In the genomic region with DNA sequence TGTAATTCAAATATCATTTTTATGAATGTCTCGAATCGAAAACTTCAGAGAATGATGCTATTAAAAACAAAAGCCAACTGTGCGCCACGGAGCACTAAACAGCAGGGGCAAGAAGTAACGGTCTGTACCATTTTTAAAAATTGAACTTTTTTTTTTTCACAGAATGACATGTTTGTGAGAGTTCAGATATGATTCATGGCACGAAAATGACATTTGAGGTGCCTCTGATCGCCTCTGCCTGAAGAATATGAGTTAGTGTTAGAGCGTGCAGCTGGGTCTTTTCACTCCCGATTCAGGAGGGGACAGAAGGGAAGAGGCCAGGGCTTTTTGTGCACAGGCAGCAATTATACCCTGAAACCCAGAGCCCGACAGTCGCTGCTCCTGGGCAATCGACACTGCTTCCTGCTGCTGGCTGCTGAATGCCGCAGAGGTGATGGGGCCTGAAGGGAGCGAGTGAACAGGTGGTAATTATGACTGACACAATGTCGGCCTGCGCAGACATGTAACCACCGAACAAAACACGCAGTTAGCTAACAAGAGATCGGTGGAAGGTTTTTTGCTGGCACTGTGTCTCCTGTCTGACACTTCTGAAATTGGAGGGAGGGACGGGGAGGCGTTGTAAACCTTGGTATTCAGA, we compare ENCODE assay signal across 16 cellular contexts.
DNase-seq lines count a peak whose midpoint lies in the region; ATAC-seq, FAIRE-seq and TF ChIP-seq lines count a peak whose summit lies in the region.
"Had no signal": no experiment of that assay in that cellular context is flagged by ENCODE, and none has a peak within 500 bp of the region (broad histone marks: within the 10 kb centered on the region; RNA-seq: fewer than 3 reads in every experiment).

No MANE protein-coding gene starts in this region.

- no peaks in the 10 kb centered on the region for H3K79me1 ChIP-seq in trophoblast cell (ENCODE audit: low read length)

- no peak overlapping the region for H4K91ac ChIP-seq in trophoblast cell (ENCODE audit: low read depth, low read length)

- H3K18ac ChIP-seq in trophoblast cell (ENCODE audit: low read length) = no peak overlapping the region

- H3K4me1 ChIP-seq in RWPE2 (ENCODE audit: insufficient read depth, poor library complexity, severe bottlenecking) = no peaks in the 10 kb centered on the region
- no peaks in the 10 kb centered on the region for H3K4me1 ChIP-seq in trophoblast cell (ENCODE audit: control insufficient read depth in 1 of 2, insufficient read depth in 2 of 2, low read length in 2 of 2)
- H3K4me1 ChIP-seq: stomach had no signal

- no peak overlapping the region for H2AFZ ChIP-seq in trophoblast cell (ENCODE audit: insufficient read depth, low read length, poor library complexity)
- H2AFZ ChIP-seq: GM23248 had no signal

- ATAC-seq in RWPE2 (ENCODE audit: low read depth) = peak; percentile 21; the same call in 1 of the 3 replicates
- ATAC-seq: activated CD8-positive, alpha-beta memory T cell treated with anti-CD3 and anti-CD28 coated beads, Interleukin-2, amount 10 ng/mL, durations not matched to agents 7 days and 5 days; SK-N-SH treated with all-trans-retinoic acid at 6 μM for 48 hours had no signal

- no peak overlapping the region for H3K14ac ChIP-seq in trophoblast cell (ENCODE audit: low read length)

- H3K27ac ChIP-seq in RWPE2 (ENCODE audit: poor library complexity, severe bottlenecking) = no peak overlapping the region
- H3K27ac ChIP-seq in trophoblast cell (ENCODE audit: low read depth, low read length) = no peak overlapping the region
- H3K27ac ChIP-seq: GM23248, ovary, stomach had no signal

- H3K4me3 ChIP-seq in GM12865 (ENCODE audit: low read depth, low read length) = no peak overlapping the region
- no peak overlapping the region for H3K4me3 ChIP-seq in RWPE2 (ENCODE audit: severe bottlenecking)
- H3K4me3 ChIP-seq in trophoblast cell (ENCODE audit: low read depth, low read length) = no peak overlapping the region
- H3K4me3 ChIP-seq: GM23248, ovary, stomach had no signal

- TF ChIP-seq CTCF in GM12865 (IDR thresholded peaks at IDR 0.05; ENCODE audit: insufficient read depth, low read depth, low read length, missing control alignments) = no peak
- TF ChIP-seq CTCF in RWPE2 (IDR thresholded peaks at IDR 0.05; ENCODE audit: poor library complexity, severe bottlenecking) = no peak

- H3K4me2 ChIP-seq in trophoblast cell (ENCODE audit: low read length) = no peak overlapping the region

- TF ChIP-seq POLR2A in GM12892 (IDR thresholded peaks at IDR 0.05; ENCODE audit: low read depth, low read length) = no peak

- no peak overlapping the region for H2BK120ac ChIP-seq in trophoblast cell (ENCODE audit: insufficient read depth, low read length, poor library complexity)

- H3K9ac ChIP-seq in trophoblast cell (ENCODE audit: low read length) = no peak overlapping the region
- H3K9ac ChIP-seq: GM23248 had no signal

- H3K27me3 ChIP-seq in RWPE2 (ENCODE audit: insufficient read depth, poor library complexity, severe bottlenecking) (no peaks in the 10 kb centered on the region), trophoblast cell (ENCODE audit: insufficient read depth, low read length) (no peaks in the 10 kb centered on the region)
- H3K27me3 ChIP-seq: ovary, stomach had no signal

- H2AK5ac ChIP-seq in trophoblast cell (ENCODE audit: low read length) = no peak overlapping the region

- H4K8ac ChIP-seq in trophoblast cell (ENCODE audit: low read depth, low read length) = no peak overlapping the region

- no peaks in the 10 kb centered on the region for H3K79me2 ChIP-seq in trophoblast cell (ENCODE audit: control insufficient read depth, insufficient read depth, low read length, poor library complexity)

- no peak overlapping the region for H2BK5ac ChIP-seq in trophoblast cell (ENCODE audit: low read depth, low read length, poor library complexity)

- WGBS in trophoblast cell (ENCODE audit: extremely low coverage, insufficient coverage, insufficient read length) = no CpG with 5 or more reads among the region's 21 CpGs

- DNase-seq in GM12865 (ENCODE audit: low read depth) (peak; percentile 63), NCI-H146 treated with DMSO at 0.1 percent for 48 hours (lab: John Stamatoyannopoulos, UW; ENCODE audit: unreplicated experiment) (peak; percentile 63), RWPE2 (ENCODE audit: low spot score) (no peak), myocyte (ENCODE audit: low read depth) (peak; percentile 30), T-helper 1 cell (no peak), GM12892 (ENCODE audit: insufficient read length) (no peak), trophoblast cell (no peak)
- DNase-seq in activated effector memory CD4-positive, alpha-beta T cell treated with Interleukin-2 at 50 U/mL for 16 hours = no peak
- DNase-seq: activated CD8-positive, alpha-beta memory T cell treated with anti-CD3 and anti-CD28 coated beads, Interleukin-2, amount 10 ng/mL, durations not matched to agents 7 days and 5 days; effector memory CD4-positive, alpha-beta T cell; foreskin melanocyte; GM23248; ovary; stomach had no signal

- no peak overlapping the region for H4K12ac ChIP-seq in trophoblast cell (ENCODE audit: low read depth, low read length)

- no peak overlapping the region for H2BK12ac ChIP-seq in trophoblast cell (ENCODE audit: low read length)

- FAIRE-seq in GM12892 (lab: Jason Lieb, UNC) = no peak
- FAIRE-seq: bronchial epithelial cell had no signal

- H3K4ac ChIP-seq in trophoblast cell (ENCODE audit: low read depth, low read length) = no peak overlapping the region

- H3K23ac ChIP-seq in trophoblast cell (ENCODE audit: low read length) = no peak overlapping the region

- H3K9me3 ChIP-seq in RWPE2 (ENCODE audit: severe bottlenecking) (no peaks in the 10 kb centered on the region), trophoblast cell (ENCODE audit: insufficient read depth, low read depth, low read length) (no peaks in the 10 kb centered on the region)
- H3K9me3 ChIP-seq: ovary, stomach had no signal

- H3K36me3 ChIP-seq in RWPE2 (ENCODE audit: low read depth) = no peaks in the 10 kb centered on the region
- H3K36me3 ChIP-seq in trophoblast cell (ENCODE audit: control insufficient read depth in 1 of 2, insufficient read depth in 2 of 2, low read length in 2 of 2) = no peaks in the 10 kb centered on the region
- H3K36me3 ChIP-seq: ovary, stomach had no signal

Comparison
In these comparisons a context has a peak if more than half of its experiments do, and no peak if none do; other contexts are left out.
1. DNase-seq: peak in GM12865 (single experiment), NCI-H146 treated with DMSO at 0.1 percent for 48 hours (single experiment) and myocyte (single experiment); none in RWPE2 (single experiment), T-helper 1 cell (0 of 5), GM12892 (single experiment), activated effector memory CD4-positive, alpha-beta T cell treated with Interleukin-2 at 50 U/mL for 16 hours (single experiment) and trophoblast cell (0 of 2).